Comparison of ENCODE assay signal across 8 cellular contexts in the genomic region with DNA sequence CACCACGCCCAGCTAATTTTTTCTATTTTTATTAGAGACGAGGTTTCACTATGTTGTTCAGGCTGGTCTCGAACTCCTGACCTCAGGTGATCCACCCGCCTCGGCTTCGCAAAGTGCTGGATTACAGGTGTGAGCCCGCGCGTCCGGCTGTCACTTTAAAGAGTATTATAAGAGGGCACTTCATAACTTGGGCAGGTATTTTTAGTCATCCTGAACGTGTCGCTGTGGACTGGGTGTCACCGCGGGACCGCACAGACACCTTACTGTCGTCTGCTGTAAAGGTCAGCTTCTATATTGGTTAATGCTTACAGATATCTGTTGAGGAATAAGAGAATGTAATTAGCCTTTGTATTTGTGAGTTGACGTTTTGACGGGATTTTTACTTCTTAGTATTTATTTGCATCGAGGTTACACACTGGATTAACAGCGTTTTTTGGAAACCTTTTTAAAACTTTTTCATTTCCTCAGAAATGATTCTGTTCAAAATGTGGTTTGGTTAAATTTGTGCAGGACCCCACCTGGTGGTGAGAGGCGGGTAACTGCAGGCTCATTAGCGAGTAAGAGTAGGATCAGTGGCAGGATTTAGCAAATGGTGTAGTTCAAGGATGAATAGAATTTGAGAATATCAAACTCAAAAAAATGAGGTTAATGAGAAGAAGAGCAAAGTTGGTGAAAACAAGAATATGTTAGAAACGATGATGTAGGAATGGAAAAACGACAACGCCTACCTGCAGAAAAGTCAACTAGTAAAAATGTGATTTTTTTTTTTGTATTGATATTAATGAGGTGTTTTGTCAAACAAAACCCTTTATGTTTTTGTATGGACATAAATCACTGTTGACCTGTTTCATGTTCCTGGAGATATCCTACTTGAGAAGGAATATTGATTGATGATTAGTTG. TPM values are rescaled to one million over a fixed set of nuclear protein-coding genes. Genes with fewer than 3 reads are reported as not detected.
DNase-seq lines count a peak whose midpoint lies in the region; ATAC-seq and TF ChIP-seq lines count a peak whose summit lies in the region.

No MANE protein-coding gene starts in this region.

- no peaks in the 10 kb centered on the region for H4K20me1 ChIP-seq in OCI-LY1 (ENCODE audit: insufficient read depth, low read length)

- H3K4me1 Mint-ChIP-seq in activated T-cell treated with anti-CD3 and anti-CD28 coated beads, Interleukin-2, amount 50 U/mL, for 24 hours (ENCODE audit: low read depth), result peaks cover 63% of the 10 kb centered on the region
- peaks cover 27 to 71% (median 60%) of the 10 kb centered on the region in 4 donors for H3K4me1 Mint-ChIP-seq in naive thymus-derived CD8-positive, alpha-beta T cell

- no peak for TF ChIP-seq POLR2A in stomach (IDR thresholded peaks at IDR 0.05)

- peak; percentile 77 for DNase-seq in ELF-1 (ENCODE audit: low read depth, low spot score)
- peak; percentile 73 for DNase-seq in activated T-cell treated with anti-CD3 and anti-CD28 coated beads, Interleukin-2, amount 50 U/mL, for 24 hours
- peak; percentile 41 to 78 (median 65) for DNase-seq in naive thymus-derived CD8-positive, alpha-beta T cell
- DNase-seq in stomach, result peak; percentile 62
- DNase-seq in ecto neural progenitor cell (ENCODE audit: low spot score), result no peak

- H3K9me2 ChIP-seq in OCI-LY1 (ENCODE audit: low read depth, low read length), result no peaks in the 10 kb centered on the region

- 48 to 56% (median 54%) methylated on average over 25 of the region's 25 CpGs for WGBS in stomach, 5 donors

- no peaks in the 10 kb centered on the region for H3K9me3 Mint-ChIP-seq in activated T-cell treated with anti-CD3 and anti-CD28 coated beads, Interleukin-2, amount 50 U/mL, for 24 hours
- peaks cover 0 to 2% (median 0%) of the 10 kb centered on the region in 9 donors for H3K9me3 Mint-ChIP-seq in naive thymus-derived CD8-positive, alpha-beta T cell

- peaks cover 74% of the 10 kb centered on the region for H3K79me2 ChIP-seq in OCI-LY1 (ENCODE audit: insufficient read depth, low read length)

- intact Hi-C loops in stomach (cut with DNase I; ENCODE audit: low total_unique reads), result no loop called here

- no peak for TF ChIP-seq EP300 in stomach (IDR thresholded peaks at IDR 0.05)

- H3K4me3 Mint-ChIP-seq in activated T-cell treated with anti-CD3 and anti-CD28 coated beads, Interleukin-2, amount 50 U/mL, for 24 hours, result peak overlapping the region; percentile 95
- peak overlapping the region; percentile 63 to 94 (median 74) for H3K4me3 Mint-ChIP-seq in naive thymus-derived CD8-positive, alpha-beta T cell

- H3K27ac Mint-ChIP-seq in activated T-cell treated with anti-CD3 and anti-CD28 coated beads, Interleukin-2, amount 50 U/mL, for 24 hours, result peak overlapping the region; percentile 50
- peak overlapping the region; percentile 1 to 82 (median 17) for H3K27ac Mint-ChIP-seq in naive thymus-derived CD8-positive, alpha-beta T cell

- no peaks in the 10 kb centered on the region for H3K27me3 Mint-ChIP-seq in activated T-cell treated with anti-CD3 and anti-CD28 coated beads, Interleukin-2, amount 50 U/mL, for 24 hours
- peaks cover 0 to 1% (median 0%) of the 10 kb centered on the region in 5 donors for H3K27me3 Mint-ChIP-seq in naive thymus-derived CD8-positive, alpha-beta T cell

- no peak overlapping the region for H3K9ac ChIP-seq in OCI-LY1 (ENCODE audit: low read length)

- ATAC-seq in HG03097 (IDR thresholded peaks at IDR 0.05; ENCODE audit: low FRiP score, unreplicated experiment), result peak; percentile 28
- peak; percentile 19 for ATAC-seq in esophagus mucosa
- ATAC-seq in naive thymus-derived CD8-positive, alpha-beta T cell, result peak in 1 of 2 donors; percentile 17

- H3K36me3 Mint-ChIP-seq in activated T-cell treated with anti-CD3 and anti-CD28 coated beads, Interleukin-2, amount 50 U/mL, for 24 hours (ENCODE audit: low read depth), result peaks cover 58% of the 10 kb centered on the region
- H3K36me3 Mint-ChIP-seq in naive thymus-derived CD8-positive, alpha-beta T cell, result peaks cover 0 to 13% (median 4%) of the 10 kb centered on the region in 3 donors

- H3K36me3 ChIP-seq in OCI-LY1 (ENCODE audit: insufficient read depth, low read length) (peaks cover 9% of the 10 kb centered on the region), stomach (no peaks in the 10 kb centered on the region)

- no peak overlapping the region for H2AFZ ChIP-seq in OCI-LY1 (ENCODE audit: low read length)

- H3K4me2 ChIP-seq in OCI-LY1 (ENCODE audit: low read length), result peak overlapping the region; percentile 69

- peak overlapping the region; percentile 70 for H3K4me3 ChIP-seq in OCI-LY1 (ENCODE audit: low read depth, low read length, poor library complexity, severe bottlenecking)
- peak overlapping the region in 2 of 4 donors; percentile 11 to 82 for H3K4me3 ChIP-seq in stomach

- H3K9me3 ChIP-seq in OCI-LY1 (ENCODE audit: low read length) (no peaks in the 10 kb centered on the region), stomach (no peaks in the 10 kb centered on the region)

- H3K27me3 ChIP-seq in OCI-LY1 (ENCODE audit: insufficient read depth, low read length) (no peaks in the 10 kb centered on the region), stomach (no peaks in the 10 kb centered on the region)

- H3K27ac ChIP-seq in OCI-LY1 (ENCODE audit: low read depth, low read length, poor library complexity, severe bottlenecking) (peak overlapping the region; percentile 77), stomach (peak overlapping the region in 1 of 5 donors; percentile 27)

- POLR2A ChIA-PET in naive thymus-derived CD8-positive, alpha-beta T cell (lab: Charles Lee), result interaction anchor here (0.7 kb wide), 1 partner anchor 12 kb away, joined by 3 read pairs; no protein-coding TSS in a partner anchor

- H3F3A ChIP-seq in OCI-LY1 (ENCODE audit: insufficient read depth, low read length), result no peaks in the 10 kb centered on the region

- peak; percentile 99 for TF ChIP-seq CTCF in OCI-LY1 (IDR thresholded peaks at IDR 0.05; ENCODE audit: low read length)
- TF ChIP-seq CTCF in stomach (IDR thresholded peaks at IDR 0.05), result peak in 5 of 7 experiments; percentile 58 to 88 (median 85)

- H3K4me1 ChIP-seq in OCI-LY1 (ENCODE audit: insufficient read depth, low read length, severe bottlenecking) (peaks cover 75% of the 10 kb centered on the region), stomach (peaks cover 31 to 83% (median 69%) of the 10 kb centered on the region in 4 donors)

RNA-seq across cellular contexts. Expression of a gene that starts 3.2 kb away (rescaled TPM):
- total RNA-seq in esophagus mucosa (145 TPM), stomach (100 to 1,000 TPM in 2 of 5 donors, 10 to 100 TPM in 3; 48.7 to 233 (median 99.1) TPM)
- 100 to 1,000 TPM; 112 to 118 TPM for total RNA-seq in naive thymus-derived CD8-positive, alpha-beta T cell
- polyA plus RNA-seq in naive thymus-derived CD8-positive, alpha-beta T cell, result 100 to 1,000 TPM; 113 to 159 (median 115) TPM
- polyA plus RNA-seq in stomach, result 10 to 100 TPM; 58.3 to 67.7 (median 63.1) TPM
